In genomic region chr12:60967128-60967527, GRCh38 we compare ENCODE assay signal across 35 cellular contexts.
"Had no signal": no experiment of that assay in that cellular context is flagged by ENCODE, and none has a peak within 500 bp of the region (broad histone marks: within the 10 kb centered on the region; RNA-seq: fewer than 3 reads in every experiment).

No MANE protein-coding gene starts in this region.

- H3K9ac ChIP-seq: KMS-11 had no signal

- H3K27me3 ChIP-seq: MG63 had no signal

- H3K4me2 ChIP-seq: KMS-11 had no signal

- H3K9me3 ChIP-seq: MG63 had no signal

- DNase-seq: Karpas-422, Kasumi-1, KG1, MG63, MV-4-11, NCI-H1048, NCI-H1092, NCI-H1092 treated with DMSO at 0.1 percent for 48 hours, NCI-H1105, NCI-H1105 treated with DMSO at 0.1 percent for 48 hours, NCI-H1417, NCI-H1417 treated with DMSO at 0.1 percent for 48 hours, NCI-H1436, NCI-H1436 treated with DMSO at 0.1 percent for 48 hours, NCI-H146, NCI-H1694, NCI-H1694 treated with DMSO at 0.1 percent for 48 hours, NCI-H187, NCI-H187 treated with DMSO at 0.1 percent for 48 hours, NCI-H1930, NCI-H2029, NCI-H2029 treated with DMSO at 0.1 percent for 48 hours, NCI-H2081, NCI-H2081 treated with DMSO at 0.1 percent for 48 hours, NCI-H2107, NCI-H2171, NCI-H2171 treated with DMSO at 0.1 percent for 48 hours, NCI-H2227 treated with DMSO at 0.1 percent for 48 hours, NCI-H226, NCI-H345, NCI-H446, NCI-H446 treated with DMSO at 0.1 percent for 48 hours, NCI-H510A, NCI-H510A treated with DMSO at 0.1 percent for 48 hours had no signal

- H3K36me3 ChIP-seq: MG63 had no signal

- H3K4me3 ChIP-seq: MG63 had no signal

- H3K27ac ChIP-seq: KMS-11 had no signal
